ENCODE assay signal across 32 cellular contexts in the genomic region with DNA sequence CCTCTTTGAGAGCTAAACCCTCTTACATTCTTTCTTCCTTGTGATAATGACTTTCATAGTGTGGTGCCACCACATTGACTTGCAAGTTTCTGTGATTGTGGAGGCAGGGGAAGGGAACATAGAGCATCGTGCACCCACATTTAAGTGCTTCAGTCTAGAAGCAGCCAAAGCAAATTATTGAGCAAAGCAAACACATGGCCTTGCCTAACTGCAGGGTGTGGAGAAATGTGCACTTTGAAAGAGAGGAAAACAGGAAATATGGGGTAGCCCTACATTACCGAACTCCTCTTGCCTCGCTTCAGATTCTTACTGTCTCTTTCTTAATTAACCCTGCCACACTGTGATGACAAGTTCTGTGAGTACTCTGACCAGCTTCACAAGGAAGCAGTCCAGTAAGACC.
"Had no signal": no experiment of that assay in that cellular context is flagged by ENCODE, and none has a peak within 500 bp of the region (broad histone marks: within the 10 kb centered on the region; RNA-seq: fewer than 3 reads in every experiment).

No MANE protein-coding gene starts in this region.

- H3K27me3 ChIP-seq: ascending aorta, breast epithelium, cardiac muscle cell, dorsolateral prefrontal cortex, esophagus squamous epithelium, gastroesophageal sphincter, heart right ventricle, hepatocyte had no signal

- H3K9me3 ChIP-seq: ascending aorta, breast epithelium, esophagus squamous epithelium, gastroesophageal sphincter had no signal

- ATAC-seq: activated CD4-positive, alpha-beta T cell treated with anti-CD3 and anti-CD28 coated beads for 36 hours; activated CD8-positive, alpha-beta memory T cell treated with anti-CD3 and anti-CD28 coated beads, Interleukin-2, amount 10 ng/mL, durations not matched to agents 7 days and 5 days; activated CD8-positive, alpha-beta T cell treated with anti-CD3 and anti-CD28 coated beads, Interleukin-2, amount 10 ng/mL, durations not matched to agents 7 days and 5 days; activated naive CD4-positive, alpha-beta T cell treated with anti-CD3 and anti-CD28 coated beads, Interleukin-2, amount 50 U/mL, for 72 hours; activated T-cell treated with anti-CD3 and anti-CD28 coated beads, Interleukin-2, amount 50 U/mL, for 72 hours; gastroesophageal sphincter; heart right ventricle had no signal

- H3K4me3 ChIP-seq: ascending aorta, breast epithelium, cardiac muscle cell, coronary artery, dorsolateral prefrontal cortex, esophagus squamous epithelium, gastroesophageal sphincter, heart right ventricle, hepatocyte had no signal

- H3K27ac ChIP-seq: ascending aorta, breast epithelium, cardiac muscle cell, coronary artery, esophagus squamous epithelium, gastroesophageal sphincter, heart right ventricle, hepatocyte had no signal

- H3K36me3 ChIP-seq: ascending aorta, breast epithelium, cardiac muscle cell, esophagus squamous epithelium, gastroesophageal sphincter, heart right ventricle had no signal

- H3K27me3 Mint-ChIP-seq: activated CD4-positive, alpha-beta memory T cell treated with anti-CD3 and anti-CD28 coated beads for 36 hours; activated CD4-positive, alpha-beta T cell treated with anti-CD3 and anti-CD28 coated beads for 36 hours; activated CD4-positive, alpha-beta T cell treated with anti-CD3 and anti-CD28 coated beads, Interleukin-2, amount 10 ng/mL, durations not matched to agents 24 days and 14 days; activated CD8-positive, alpha-beta memory T cell treated with anti-CD3 and anti-CD28 coated beads, Interleukin-2, amount 10 ng/mL, durations not matched to agents 7 days and 5 days; activated naive CD4-positive, alpha-beta T cell treated with anti-CD3 and anti-CD28 coated beads, Interleukin-2, amount 10 ng/mL, durations not matched to agents 7 days and 5 days; activated naive CD8-positive, alpha-beta T cell treated with anti-CD3 and anti-CD28 coated beads, Interleukin-2, amount 10 ng/mL, durations not matched to agents 7 days and 5 days; activated T-cell treated with anti-CD3 and anti-CD28 coated beads, Interleukin-2, amount 50 U/mL, for 24 hours; brain; central memory CD8-positive, alpha-beta T cell; dendritic cell treated with granulocyte-macrophage colony-stimulating factor and Interleukin-4, amounts not matched to agents 40 ng/mL and 50 ng/mL, for 4 days had no signal

- H3K4me1 Mint-ChIP-seq: activated CD4-positive, alpha-beta T cell treated with anti-CD3 and anti-CD28 coated beads for 36 hours; activated CD4-positive, alpha-beta T cell treated with anti-CD3 and anti-CD28 coated beads, Interleukin-2, amount 10 ng/mL, durations not matched to agents 24 days and 14 days; activated CD8-positive, alpha-beta memory T cell treated with anti-CD3 and anti-CD28 coated beads, Interleukin-2, amount 10 ng/mL, durations not matched to agents 7 days and 5 days; activated naive CD4-positive, alpha-beta T cell treated with anti-CD3 and anti-CD28 coated beads, Interleukin-2, amount 10 ng/mL, durations not matched to agents 7 days and 5 days; activated naive CD8-positive, alpha-beta T cell treated with anti-CD3 and anti-CD28 coated beads, Interleukin-2, amount 10 ng/mL, durations not matched to agents 7 days and 5 days; central memory CD8-positive, alpha-beta T cell; endodermal cell had no signal

- H3K4me1 ChIP-seq: ascending aorta, breast epithelium, esophagus squamous epithelium, gastroesophageal sphincter, heart right ventricle had no signal

- H3K4me3 Mint-ChIP-seq: activated CD4-positive, alpha-beta memory T cell treated with anti-CD3 and anti-CD28 coated beads for 36 hours; activated CD4-positive, alpha-beta T cell treated with anti-CD3 and anti-CD28 coated beads for 36 hours; activated CD4-positive, alpha-beta T cell treated with anti-CD3 and anti-CD28 coated beads, Interleukin-2, amount 10 ng/mL, durations not matched to agents 24 days and 14 days; activated CD8-positive, alpha-beta memory T cell treated with anti-CD3 and anti-CD28 coated beads, Interleukin-2, amount 10 ng/mL, durations not matched to agents 7 days and 5 days; activated CD8-positive, alpha-beta T cell treated with anti-CD3 and anti-CD28 coated beads, Interleukin-2, amount 10 ng/mL, durations not matched to agents 7 days and 5 days; activated naive CD4-positive, alpha-beta T cell treated with anti-CD3 and anti-CD28 coated beads, Interleukin-2, amount 10 ng/mL, durations not matched to agents 7 days and 5 days; activated naive CD8-positive, alpha-beta T cell treated with anti-CD3 and anti-CD28 coated beads, Interleukin-2, amount 10 ng/mL, durations not matched to agents 7 days and 5 days; activated T-cell treated with anti-CD3 and anti-CD28 coated beads, Interleukin-2, amount 50 U/mL, for 24 hours; activated T-cell treated with anti-CD3 and anti-CD28 coated beads, Interleukin-2, amount 50 U/mL, for 72 hours; brain; central memory CD8-positive, alpha-beta T cell; dendritic cell treated with granulocyte-macrophage colony-stimulating factor and Interleukin-4, amounts not matched to agents 40 ng/mL and 50 ng/mL, for 4 days; endodermal cell had no signal

- H3K27ac Mint-ChIP-seq: activated CD4-positive, alpha-beta memory T cell treated with anti-CD3 and anti-CD28 coated beads for 36 hours; activated CD4-positive, alpha-beta T cell treated with anti-CD3 and anti-CD28 coated beads for 36 hours; activated CD4-positive, alpha-beta T cell treated with anti-CD3 and anti-CD28 coated beads, Interleukin-2, amount 10 ng/mL, durations not matched to agents 24 days and 14 days; activated CD8-positive, alpha-beta memory T cell treated with anti-CD3 and anti-CD28 coated beads, Interleukin-2, amount 10 ng/mL, durations not matched to agents 7 days and 5 days; activated CD8-positive, alpha-beta T cell treated with anti-CD3 and anti-CD28 coated beads, Interleukin-2, amount 10 ng/mL, durations not matched to agents 7 days and 5 days; activated naive CD4-positive, alpha-beta T cell treated with anti-CD3 and anti-CD28 coated beads, Interleukin-2, amount 10 ng/mL, durations not matched to agents 7 days and 5 days; activated naive CD4-positive, alpha-beta T cell treated with anti-CD3 and anti-CD28 coated beads, Interleukin-2, amount 50 U/mL, for 72 hours; activated naive CD8-positive, alpha-beta T cell treated with anti-CD3 and anti-CD28 coated beads, Interleukin-2, amount 10 ng/mL, durations not matched to agents 7 days and 5 days; activated T-cell treated with anti-CD3 and anti-CD28 coated beads, Interleukin-2, amount 50 U/mL, for 24 hours; activated T-cell treated with anti-CD3 and anti-CD28 coated beads, Interleukin-2, amount 50 U/mL, for 72 hours; brain; dendritic cell treated with granulocyte-macrophage colony-stimulating factor and Interleukin-4, amounts not matched to agents 40 ng/mL and 50 ng/mL, for 4 days; endodermal cell had no signal

- H2AFZ ChIP-seq: hepatocyte had no signal

- H3K4me2 ChIP-seq: hepatocyte had no signal

- H3K79me2 ChIP-seq: hepatocyte had no signal

- H3K9me3 Mint-ChIP-seq: endodermal cell had no signal

- DNase-seq: activated CD4-positive, alpha-beta memory T cell treated with anti-CD3 and anti-CD28 coated beads for 36 hours; activated CD4-positive, alpha-beta T cell treated with anti-CD3 and anti-CD28 coated beads for 36 hours; activated CD4-positive, alpha-beta T cell treated with anti-CD3 and anti-CD28 coated beads, Interleukin-2, amount 10 ng/mL, durations not matched to agents 24 days and 14 days; activated CD4-positive, CD25-positive, alpha-beta regulatory T cell; activated CD4-positive, CD25-positive, alpha-beta regulatory T cell treated with anti-CD3 and anti-CD28 coated beads, Interleukin-2, amount 50 U/mL, for 72 hours; activated CD8-positive, alpha-beta memory T cell treated with anti-CD3 and anti-CD28 coated beads, Interleukin-2, amount 10 ng/mL, durations not matched to agents 7 days and 5 days; activated CD8-positive, alpha-beta memory T cell treated with anti-CD3 and anti-CD28 coated beads, Interleukin-2, amount 50 U/mL, for 4 hours; activated CD8-positive, alpha-beta T cell treated with anti-CD3 and anti-CD28 coated beads, Interleukin-2, amount 10 ng/mL, durations not matched to agents 7 days and 5 days; activated gamma-delta T cell; activated naive CD4-positive, alpha-beta T cell; activated naive CD4-positive, alpha-beta T cell treated with anti-CD3 and anti-CD28 coated beads, Interleukin-2, amount 10 ng/mL, durations not matched to agents 7 days and 5 days; activated naive CD8-positive, alpha-beta T cell treated with anti-CD3 and anti-CD28 coated beads, Interleukin-2, amount 10 ng/mL, durations not matched to agents 7 days and 5 days; activated T-cell treated with anti-CD3 and anti-CD28 coated beads, Interleukin-2, amount 50 U/mL, for 24 hours; activated T-cell treated with anti-CD3 and anti-CD28 coated beads, Interleukin-2, amount 50 U/mL, for 72 hours; dorsolateral prefrontal cortex; effector memory CD4-positive, alpha-beta T cell; endodermal cell; erythroblast; esophagus squamous epithelium; foreskin melanocyte; heart right ventricle; T-helper 2 cell had no signal

- H3K36me3 Mint-ChIP-seq: activated CD4-positive, alpha-beta memory T cell treated with anti-CD3 and anti-CD28 coated beads for 36 hours; activated CD8-positive, alpha-beta memory T cell treated with anti-CD3 and anti-CD28 coated beads, Interleukin-2, amount 10 ng/mL, durations not matched to agents 7 days and 5 days; activated naive CD4-positive, alpha-beta T cell treated with anti-CD3 and anti-CD28 coated beads, Interleukin-2, amount 10 ng/mL, durations not matched to agents 7 days and 5 days; activated naive CD4-positive, alpha-beta T cell treated with anti-CD3 and anti-CD28 coated beads, Interleukin-2, amount 50 U/mL, for 72 hours; activated naive CD8-positive, alpha-beta T cell treated with anti-CD3 and anti-CD28 coated beads, Interleukin-2, amount 10 ng/mL, durations not matched to agents 7 days and 5 days; brain had no signal
